In the genomic region with DNA sequence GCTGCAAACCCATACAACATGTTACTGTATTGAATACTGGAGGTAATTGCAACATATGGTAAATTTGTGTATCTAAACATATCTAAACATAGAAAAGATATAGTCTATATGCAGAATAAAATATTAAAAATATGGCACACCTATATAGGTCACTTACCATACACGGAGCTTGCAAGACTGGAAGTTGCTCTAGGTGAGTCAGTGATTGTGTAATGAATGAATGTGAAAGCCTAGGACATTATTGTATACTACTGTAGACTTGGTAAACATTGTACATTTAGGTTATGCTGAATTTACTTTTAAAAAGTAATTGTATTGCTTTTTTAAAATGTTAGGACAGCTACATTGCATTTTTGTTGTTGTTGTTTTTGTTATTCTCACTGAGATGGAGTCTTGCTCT, we compare ENCODE assay signal across 27 cellular contexts.
"Had no signal": no experiment of that assay in that cellular context is flagged by ENCODE, and none has a peak within 500 bp of the region (broad histone marks: within the 10 kb centered on the region; RNA-seq: fewer than 3 reads in every experiment).

No MANE protein-coding gene starts in this region.

- H3K27me3 ChIP-seq: adrenal gland, ascending aorta, esophagus muscularis mucosa, gastroesophageal sphincter, heart right ventricle, hepatocyte had no signal

- H2AFZ ChIP-seq: hepatocyte had no signal

- H3K4me1 ChIP-seq: adrenal gland, ascending aorta, esophagus muscularis mucosa, gastroesophageal sphincter, heart right ventricle had no signal

- H3K4me3 ChIP-seq: adrenal gland, ascending aorta, esophagus muscularis mucosa, gastroesophageal sphincter, heart right ventricle, hepatocyte had no signal

- DNase-seq: activated CD4-positive, alpha-beta memory T cell treated with anti-CD3 and anti-CD28 coated beads for 36 hours; activated CD4-positive, alpha-beta T cell treated with anti-CD3 and anti-CD28 coated beads for 36 hours; activated CD4-positive, alpha-beta T cell treated with anti-CD3 and anti-CD28 coated beads, Interleukin-2, amount 10 ng/mL, durations not matched to agents 24 days and 14 days; activated CD4-positive, CD25-positive, alpha-beta regulatory T cell; activated CD4-positive, CD25-positive, alpha-beta regulatory T cell treated with anti-CD3 and anti-CD28 coated beads, Interleukin-2, amount 50 U/mL, for 72 hours; activated CD8-positive, alpha-beta memory T cell treated with anti-CD3 and anti-CD28 coated beads, Interleukin-2, amount 10 ng/mL, durations not matched to agents 7 days and 5 days; activated CD8-positive, alpha-beta memory T cell treated with anti-CD3 and anti-CD28 coated beads, Interleukin-2, amount 50 U/mL, for 4 hours; activated CD8-positive, alpha-beta T cell treated with anti-CD3 and anti-CD28 coated beads, Interleukin-2, amount 10 ng/mL, durations not matched to agents 7 days and 5 days; activated effector memory CD4-positive, alpha-beta T cell treated with anti-CD3 and anti-CD28 coated beads, Interleukin-2, amount 50 U/mL, for 16 hours; activated naive CD4-positive, alpha-beta T cell treated with anti-CD3 and anti-CD28 coated beads for 36 hours; activated naive CD8-positive, alpha-beta T cell treated with anti-CD3 and anti-CD28 coated beads for 36 hours; activated naive CD8-positive, alpha-beta T cell treated with anti-CD3 and anti-CD28 coated beads, Interleukin-2, amount 50 U/mL, for 24 hours; activated T-cell treated with anti-CD3 and anti-CD28 coated beads, Interleukin-2, amount 50 U/mL, for 1 hour; activated T-cell treated with anti-CD3 and anti-CD28 coated beads, Interleukin-2, amount 50 U/mL, for 48 hours; adrenal gland; caudate nucleus; cortex of kidney; dermis blood vessel endothelial cell; effector CD4-positive, alpha-beta T cell; effector memory CD8-positive, alpha-beta T cell; foreskin melanocyte; heart right ventricle; T-helper 2 cell had no signal

- H3K27ac ChIP-seq: adrenal gland, ascending aorta, esophagus muscularis mucosa, gastroesophageal sphincter, heart right ventricle, hepatocyte had no signal

- ATAC-seq: activated CD4-positive, alpha-beta T cell treated with anti-CD3 and anti-CD28 coated beads for 36 hours; activated CD8-positive, alpha-beta memory T cell treated with anti-CD3 and anti-CD28 coated beads, Interleukin-2, amount 10 ng/mL, durations not matched to agents 7 days and 5 days; activated CD8-positive, alpha-beta T cell treated with anti-CD3 and anti-CD28 coated beads, Interleukin-2, amount 10 ng/mL, durations not matched to agents 7 days and 5 days; activated naive CD8-positive, alpha-beta T cell treated with anti-CD3 and anti-CD28 coated beads, Interleukin-2, amount 50 U/mL, for 24 hours; effector memory CD8-positive, alpha-beta T cell; gastroesophageal sphincter; heart right ventricle had no signal

- H3K4me2 ChIP-seq: hepatocyte had no signal

- H3K36me3 ChIP-seq: adrenal gland, ascending aorta, esophagus muscularis mucosa, gastroesophageal sphincter, heart right ventricle had no signal

- H3K9me3 ChIP-seq: adrenal gland, ascending aorta had no signal

- H3K79me2 ChIP-seq: hepatocyte had no signal
